Comparison of ENCODE assay signal across 8 cellular contexts in genomic region chr14:58752782-58753181, GRCh38.
A peak's percentile ranks its signal among the peaks of the same experiment; 100 is the strongest.
DNase-seq lines count a peak whose midpoint lies in the region; ATAC-seq and TF ChIP-seq lines count a peak whose summit lies in the region.

No MANE protein-coding gene starts in this region.

- peak; percentile 25 for DNase-seq in NCI-H2171 (lab: John Stamatoyannopoulos, UW)
- peak; percentile 88 for DNase-seq in lower lobe of right lung
- no peak for DNase-seq in thoracic aorta (ENCODE audit: low spot score)
- DNase-seq in natural killer cell = no peak

- H3K9me3 ChIP-seq in lower lobe of right lung (no peaks in the 10 kb centered on the region), thoracic aorta (no peaks in the 10 kb centered on the region)

- H3K36me3 ChIP-seq in lower lobe of right lung (no peaks in the 10 kb centered on the region), thoracic aorta (no peaks in the 10 kb centered on the region)

- H3K9me3 Mint-ChIP-seq in dendritic cell treated with granulocyte-macrophage colony-stimulating factor and Interleukin-4, amounts not matched to agents 40 ng/mL and 50 ng/mL, for 4 days = no peaks in the 10 kb centered on the region
- H3K9me3 Mint-ChIP-seq in natural killer cell = no peaks in the 10 kb centered on the region

- no peak for TF ChIP-seq CTCF in lower lobe of right lung (IDR thresholded peaks at IDR 0.05)
- TF ChIP-seq CTCF in thoracic aorta (IDR thresholded peaks at IDR 0.05) = no peak
- TF ChIP-seq CTCF in natural killer cell (IDR thresholded peaks at IDR 0.05) = no peak

- H3K4me3 ChIP-seq in lower lobe of right lung (no peak overlapping the region), thoracic aorta (peak overlapping the region; percentile 54)

- peak overlapping the region; percentile 92 for H3K27ac Mint-ChIP-seq in dendritic cell treated with granulocyte-macrophage colony-stimulating factor and Interleukin-4, amounts not matched to agents 40 ng/mL and 50 ng/mL, for 4 days
- H3K27ac Mint-ChIP-seq in natural killer cell = no peak overlapping the region

- H3K36me3 Mint-ChIP-seq in dendritic cell treated with granulocyte-macrophage colony-stimulating factor and Interleukin-4, amounts not matched to agents 40 ng/mL and 50 ng/mL, for 4 days (ENCODE audit: low read depth) = peaks cover 19% of the 10 kb centered on the region
- no peaks in the 10 kb centered on the region for H3K36me3 Mint-ChIP-seq in natural killer cell

- no peaks in the 10 kb centered on the region for H3K27me3 Mint-ChIP-seq in dendritic cell treated with granulocyte-macrophage colony-stimulating factor and Interleukin-4, amounts not matched to agents 40 ng/mL and 50 ng/mL, for 4 days
- no peaks in the 10 kb centered on the region for H3K27me3 Mint-ChIP-seq in natural killer cell (ENCODE audit: low read depth in 2 of 2)

- peaks cover 64% of the 10 kb centered on the region for H3K4me1 Mint-ChIP-seq in dendritic cell treated with granulocyte-macrophage colony-stimulating factor and Interleukin-4, amounts not matched to agents 40 ng/mL and 50 ng/mL, for 4 days (ENCODE audit: low read depth)
- peaks cover 8 to 10% of the 10 kb centered on the region in 2 donors for H3K4me1 Mint-ChIP-seq in natural killer cell

- intact Hi-C loops in dendritic cell treated with granulocyte-macrophage colony-stimulating factor and Interleukin-4, amounts not matched to agents 40 ng/mL and 50 ng/mL, for 4 days (cut with micrococcal nuclease) = no loop called here
- intact Hi-C loops in lower lobe of right lung (cut with DNase I) = no loop called here
- intact Hi-C loops in natural killer cell (cut with micrococcal nuclease) = no loop called here

- peak overlapping the region; percentile 48 for H3K4me3 Mint-ChIP-seq in dendritic cell treated with granulocyte-macrophage colony-stimulating factor and Interleukin-4, amounts not matched to agents 40 ng/mL and 50 ng/mL, for 4 days
- H3K4me3 Mint-ChIP-seq in natural killer cell = no peak overlapping the region

- H3K27ac ChIP-seq in lower lobe of right lung (peak overlapping the region; percentile 71), thoracic aorta (peak overlapping the region; percentile 41 to 53)

- peak; percentile 81 to 85 for ATAC-seq in lower lobe of right lung
- no peak for ATAC-seq in thoracic aorta (ENCODE audit: insufficient number of reproducible peaks, low FRiP score, low read depth)
- ATAC-seq in HG02588 (IDR thresholded peaks at IDR 0.05; ENCODE audit: unreplicated experiment) = no peak
- no peak for ATAC-seq in GM21619 (IDR thresholded peaks at IDR 0.05; ENCODE audit: unreplicated experiment)
- ATAC-seq in GM21786 (IDR thresholded peaks at IDR 0.05; ENCODE audit: unreplicated experiment) = no peak
- ATAC-seq in natural killer cell = no peak

- H3K4me1 ChIP-seq in lower lobe of right lung = peaks cover 50% of the 10 kb centered on the region
- H3K4me1 ChIP-seq in thoracic aorta (ENCODE audit: control insufficient read depth in 1 of 2, low read depth in 2 of 2) = peaks cover 20 to 51% of the 10 kb centered on the region in 2 donors

- H3K27me3 ChIP-seq in lower lobe of right lung (ENCODE audit: low read depth) (no peaks in the 10 kb centered on the region), thoracic aorta (replicated peaks; ENCODE audit: insufficient read depth) (no peaks in the 10 kb centered on the region)

Comparison
In these comparisons a context has a peak if more than half of its experiments do, and no peak if none do; other contexts are left out.
1. DNase-seq: peak in NCI-H2171 (single experiment) and lower lobe of right lung (single experiment); none in thoracic aorta (single experiment) and natural killer cell (single experiment).
2. ATAC-seq: peak in lower lobe of right lung (2 of 2); none in thoracic aorta (single experiment), HG02588 (single experiment), GM21619 (single experiment), GM21786 (single experiment) and natural killer cell (0 of 3).